In genomic region chr16:29613307-29614057, GRCh38 we compare ENCODE assay signal across 8 cellular contexts.
DNase-seq lines count a peak whose midpoint lies in the region; ATAC-seq and TF ChIP-seq lines count a peak whose summit lies in the region.
"Not testable (repeated sequence)": the region's sequence is repeated elsewhere in the genome, so short reads cannot be mapped to it uniquely, and the experiment has no call there.

No MANE protein-coding gene starts in this region.

- peaks cover 11% of the 10 kb centered on the region for H3K36me3 Mint-ChIP-seq in activated naive CD4-positive, alpha-beta T cell treated with anti-CD3 and anti-CD28 coated beads, Interleukin-2, amount 50 U/mL, for 24 hours

- H3K27me3 ChIP-seq in DOHH2 (ENCODE audit: control insufficient read depth, low read length); neuron (ENCODE audit: insufficient read depth, low read length): not testable (repeated sequence)

- not testable (repeated sequence) for H3F3A ChIP-seq in DOHH2 (ENCODE audit: control insufficient read depth, insufficient read depth)

- H3K4me2 ChIP-seq in DOHH2 (ENCODE audit: low read length) = peak overlapping the region; percentile 82

- peak overlapping the region; percentile 77 for H3K27ac ChIP-seq in DOHH2 (ENCODE audit: low read depth, low read length)

- peaks cover 15% of the 10 kb centered on the region for H3K36me3 ChIP-seq in DOHH2 (ENCODE audit: control insufficient read depth, low read length)
- not testable (repeated sequence) for H3K36me3 ChIP-seq in neuron (ENCODE audit: insufficient read depth, low read length)

- not testable (repeated sequence) for H3K27me3 Mint-ChIP-seq in activated naive CD4-positive, alpha-beta T cell treated with anti-CD3 and anti-CD28 coated beads, Interleukin-2, amount 50 U/mL, for 24 hours

- H3K9me2 ChIP-seq in DOHH2 (replicated peaks; ENCODE audit: control insufficient read depth, low read length) = not testable (repeated sequence)

- not testable (repeated sequence) for H3K9me3 ChIP-seq in DOHH2 (ENCODE audit: control insufficient read depth, insufficient read depth, low read length); neuron (ENCODE audit: low read length)

- peak overlapping the region; percentile 97 for H3K4me3 Mint-ChIP-seq in activated naive CD4-positive, alpha-beta T cell treated with anti-CD3 and anti-CD28 coated beads, Interleukin-2, amount 50 U/mL, for 24 hours

- not testable (repeated sequence) for H4K20me1 ChIP-seq in DOHH2 (ENCODE audit: control insufficient read depth, insufficient read depth, low read depth, low read length)

- peak overlapping the region; percentile 26 for H2AFZ ChIP-seq in neuron (ENCODE audit: low read depth, low read length)

- not testable (repeated sequence) for TF ChIP-seq CTCF in DOHH2 (IDR thresholded peaks at IDR 0.05; ENCODE audit: low read depth, low read length, poor library complexity, severe bottlenecking)

- peak; percentile 31 for ATAC-seq in HG02571 (IDR thresholded peaks at IDR 0.05; ENCODE audit: unreplicated experiment)
- ATAC-seq in stimulated activated naive CD8-positive, alpha-beta T cell treated with anti-CD3 and anti-CD28 coated beads, Interleukin-15, Interleukin-2, amounts not matched to agents 100 U/mL and 50 U/mL, for 24 hours = peak; percentile 62

- peak; percentile 28 for DNase-seq in NCI-H128 (lab: John Stamatoyannopoulos, UW; ENCODE audit: unreplicated experiment)
- peak; percentile 62 to 81 for DNase-seq in SW 1271 (lab: John Stamatoyannopoulos, UW)
- peak; percentile 78 for DNase-seq in globus pallidus (ENCODE audit: low spot score)
- DNase-seq in stimulated activated naive CD8-positive, alpha-beta T cell treated with anti-CD3 and anti-CD28 coated beads, Interleukin-15, Interleukin-2, amounts not matched to agents 100 U/mL and 50 U/mL, for 24 hours = peak; percentile 96

- peaks cover 47% of the 10 kb centered on the region for H3K79me2 ChIP-seq in DOHH2 (ENCODE audit: control insufficient read depth, low read length)

- not testable (repeated sequence) for H3K9me3 Mint-ChIP-seq in activated naive CD4-positive, alpha-beta T cell treated with anti-CD3 and anti-CD28 coated beads, Interleukin-2, amount 50 U/mL, for 24 hours

- H3K4me1 ChIP-seq in DOHH2 (ENCODE audit: control insufficient read depth, low read length) (peaks cover 22% of the 10 kb centered on the region), neuron (ENCODE audit: insufficient read depth, low read length) (peaks cover 14% of the 10 kb centered on the region)

- not testable (repeated sequence) for H3K4me1 Mint-ChIP-seq in activated naive CD4-positive, alpha-beta T cell treated with anti-CD3 and anti-CD28 coated beads, Interleukin-2, amount 50 U/mL, for 24 hours

- H3K27ac Mint-ChIP-seq in activated naive CD4-positive, alpha-beta T cell treated with anti-CD3 and anti-CD28 coated beads, Interleukin-2, amount 50 U/mL, for 24 hours = peak overlapping the region; percentile 100

- H3K4me3 ChIP-seq in DOHH2 (ENCODE audit: low read length) = peak overlapping the region; percentile 92
- peak overlapping the region; percentile 82 for H3K4me3 ChIP-seq in neuron (ENCODE audit: low read length)

Comparison
In these comparisons a context has a peak if more than half of its experiments do, and no peak if none do; other contexts are left out.
1. Peak in every context shown above with its lines: DNase-seq, ATAC-seq, H3K4me3 ChIP-seq and H3K27ac ChIP-seq.
2. DNase-seq: peak in every context shown above with its lines; median percentile 96 in stimulated activated naive CD8-positive, alpha-beta T cell treated with anti-CD3 and anti-CD28 coated beads, Interleukin-15, Interleukin-2, amounts not matched to agents 100 U/mL and 50 U/mL, for 24 hours; 78 in globus pallidus; 72 in SW 1271; 28 in NCI-H128.